22 cellular contexts compared by ENCODE assay signal in the genomic region with DNA sequence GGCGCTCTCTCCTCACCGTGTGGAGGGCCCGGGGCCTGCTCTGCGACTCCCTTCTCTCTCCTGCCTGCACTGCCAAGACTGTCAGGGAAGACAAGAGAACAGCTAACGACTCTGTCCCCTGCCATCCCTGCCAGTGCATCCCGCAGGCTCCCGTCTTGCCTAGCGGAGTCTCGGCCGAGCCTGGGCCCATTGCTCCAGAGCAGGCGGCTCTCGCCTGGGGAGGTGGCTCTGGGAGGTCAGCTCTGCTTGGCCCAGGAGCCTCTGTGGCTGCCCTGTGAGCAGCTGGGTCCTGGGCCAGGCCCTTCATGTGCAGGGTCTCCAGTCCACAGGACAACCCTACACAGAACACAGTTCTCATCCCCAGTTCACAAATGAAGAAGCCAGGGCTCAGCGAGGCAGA. TPM values are rescaled to one million over a fixed set of nuclear protein-coding genes. Genes with fewer than 3 reads are reported as not detected.
A peak's percentile ranks its signal among the peaks of the same experiment; 100 is the strongest.
DNase-seq lines count a peak whose midpoint lies in the region; ATAC-seq, FAIRE-seq and TF ChIP-seq lines count a peak whose summit lies in the region.
"Had no signal": no experiment of that assay in that cellular context is flagged by ENCODE, and none has a peak within 500 bp of the region (broad histone marks: within the 10 kb centered on the region; RNA-seq: fewer than 3 reads in every experiment).

No MANE protein-coding gene starts in this region.

- H2AFZ ChIP-seq in HepG2 (ENCODE audit: low read length): no peak overlapping the region

- intact Hi-C loops in HepG2 (cut with micrococcal nuclease; ENCODE audit: unreplicated experiment) (no loop called here), right lobe of liver (cut with DNase I) (no loop called here)

- TF ChIP-seq POLR2A in HepG2 (IDR thresholded peaks at IDR 0.05; ENCODE audit: insufficient read depth in 1 of 2, low read depth in 2 of 2, low read length in 2 of 2): no peak
- no peak for TF ChIP-seq POLR2A in right lobe of liver (IDR thresholded peaks at IDR 0.05)

- no TSS peak for BruUV-seq in HepG2 (replicated peaks; lab: Mats Ljungman, UMichigan)

- no peak for TF ChIP-seq EP300 in HepG2 (IDR thresholded peaks at IDR 0.05; ENCODE audit: low read depth in 2 of 2, low read length in 2 of 2)
- TF ChIP-seq EP300 in HepG2 (CRISPR knock-in tag; IDR thresholded peaks at IDR 0.05; ENCODE audit: borderline replicate concordance): no peak

- no peaks in the 10 kb centered on the region for H3K79me2 ChIP-seq in HepG2 (ENCODE audit: insufficient read depth, low read length)

- H3K4me2 ChIP-seq in HepG2 (ENCODE audit: low read depth, low read length): no peak overlapping the region
- H3K4me2 ChIP-seq: BLaER1 treated with 17β-estradiol and CSF1 and Interleukin-3, amounts not matched to agents 10 nM and 100 nM had no signal

- H3K36me3 ChIP-seq in HepG2 (replicated peaks in 1 of 2; ENCODE audit: control insufficient read depth in 1 of 2, insufficient read depth in 2 of 2, low read length in 2 of 2): peaks cover 0 to 7% of the 10 kb centered on the region in 2 experiments; a peak in 1 of 5 replicates
- H3K36me3 ChIP-seq in right lobe of liver: no peaks in the 10 kb centered on the region
- H3K36me3 ChIP-seq: gastroesophageal sphincter, thoracic aorta had no signal

- H3K9me3 ChIP-seq in HepG2 (ENCODE audit: low read length) (no peaks in the 10 kb centered on the region), right lobe of liver (no peaks in the 10 kb centered on the region)
- H3K9me3 ChIP-seq: BLaER1 treated with 17β-estradiol and CSF1 and Interleukin-3, amounts not matched to agents 10 nM and 100 nM; gastroesophageal sphincter; psoas muscle; spleen; thoracic aorta had no signal

- no peak overlapping the region for H3K9ac ChIP-seq in HepG2 (ENCODE audit: insufficient read depth, low read depth, low read length)
- H3K9ac ChIP-seq: BLaER1 treated with 17β-estradiol and CSF1 and Interleukin-3, amounts not matched to agents 10 nM and 100 nM had no signal

- H3K27me3 ChIP-seq in HepG2 (ENCODE audit: control insufficient read depth in 1 of 2, insufficient read depth in 2 of 2, low read length in 2 of 2) (no peaks in the 10 kb centered on the region), right lobe of liver (no peaks in the 10 kb centered on the region)
- H3K27me3 ChIP-seq: gastroesophageal sphincter had no signal

- no peak overlapping the region for H3K4me3 ChIP-seq in HepG2 (replicated peaks in 1 of 3; ENCODE audit: insufficient read depth in 1 of 3, low read depth in 2 of 3, low read length in 3 of 3)
- H3K4me3 ChIP-seq in right lobe of liver: no peak overlapping the region
- H3K4me3 ChIP-seq: BLaER1 treated with 17β-estradiol and CSF1 and Interleukin-3, amounts not matched to agents 10 nM and 100 nM; gastroesophageal sphincter; psoas muscle; spleen; thoracic aorta had no signal

- ATAC-seq in HepG2: peak; percentile 6; the same call in 2 of the 3 replicates
- no peak for ATAC-seq in right lobe of liver
- peak; percentile 18 for ATAC-seq in left lobe of liver
- no peak for ATAC-seq in HG02588 (IDR thresholded peaks at IDR 0.05; ENCODE audit: unreplicated experiment)
- ATAC-seq: activated CD8-positive, alpha-beta T cell treated with anti-CD3 and anti-CD28 coated beads, Interleukin-2, amount 10 ng/mL, durations not matched to agents 7 days and 5 days; activated T-cell treated with anti-CD3 and anti-CD28 coated beads, Interleukin-2, amount 50 U/mL, for 4 hours; naive thymus-derived CD8-positive, alpha-beta T cell had no signal

- no peak for TF ChIP-seq RAD21 in HepG2 (CRISPR knock-in tag; IDR thresholded peaks at IDR 0.05)

- CTCF ChIA-PET in HepG2 (lab: Yijun Ruan, JAX; ENCODE audit: low intra/inter-chr PET ratio, low total read pairs): no interaction called here

- no peak overlapping the region for H3K27ac ChIP-seq in HepG2 (ENCODE audit: extremely low read length, insufficient read depth, low read length)
- no peak overlapping the region for H3K27ac ChIP-seq in right lobe of liver
- H3K27ac ChIP-seq: BLaER1 treated with 17β-estradiol and CSF1 and Interleukin-3, amounts not matched to agents 10 nM and 100 nM; gastroesophageal sphincter; psoas muscle; thoracic aorta had no signal

- DNase-seq in HepG2 (ENCODE audit: low spot score) (no peak), right lobe of liver (no peak), cerebellar cortex (ENCODE audit: low spot score) (peak; percentile 18), left lobe of liver (ENCODE audit: low spot score) (no peak), T-helper 9 cell (no peak), NCI-H345 (lab: John Stamatoyannopoulos, UW) (no peak)
- no peak for DNase-seq in stimulated activated CD4-positive, alpha-beta T cell treated with anti-CD3 and anti-CD28 coated beads, Interleukin-2, amount 100 ng/mL, for 48 hours
- DNase-seq: activated CD4-positive, CD25-positive, alpha-beta regulatory T cell; activated CD8-positive, alpha-beta T cell treated with anti-CD3 and anti-CD28 coated beads, Interleukin-2, amount 10 ng/mL, durations not matched to agents 7 days and 5 days; activated naive CD4-positive, alpha-beta T cell treated with anti-CD3 and anti-CD28 coated beads, Interleukin-2, amount 10 ng/mL, durations not matched to agents 7 days and 5 days; activated T-cell treated with anti-CD3 and anti-CD28 coated beads, Interleukin-2, amount 50 U/mL, for 4 hours; DMS153; naive thymus-derived CD8-positive, alpha-beta T cell; NCI-H146; SHP77; spleen had no signal

- WGBS in HepG2 (ENCODE audit: low lambda C conversion rate): over 99% methylated on average over 13 of the region's 13 CpGs
- 93% methylated on average over 5 of the region's 13 CpGs for WGBS in right lobe of liver (ENCODE audit: insufficient coverage, low coverage, low lambda C conversion rate, missing lambda C conversion rate)

- H4K20me1 ChIP-seq in HepG2 (ENCODE audit: insufficient read depth, low read length): no peaks in the 10 kb centered on the region

- H3K4me1 ChIP-seq in HepG2 (ENCODE audit: insufficient read depth, low read length): peaks cover 49% of the 10 kb centered on the region
- peaks cover 0 to 6% (median 3%) of the 10 kb centered on the region in 4 donors for H3K4me1 ChIP-seq in right lobe of liver
- H3K4me1 ChIP-seq: psoas muscle had no signal

- no peak for FAIRE-seq in HepG2 (lab: Jason Lieb, UNC)

- in situ Hi-C loops in HepG2 (cut with HindIII; ENCODE audit: extremely low pct_ligation_motif_present, low pct_unique_long_range_greater_than_20kb): no loop called here

- TF ChIP-seq CTCF in HepG2 (CRISPR knock-in tag; IDR thresholded peaks at IDR 0.05): no peak
- no peak for TF ChIP-seq CTCF in right lobe of liver (IDR thresholded peaks at IDR 0.05)

- POLR2A ChIA-PET in HepG2 (lab: Yijun Ruan, JAX): no interaction called here

TF ChIP-seq in HepG2, 621 proteins besides CTCF, POLR2A, EP300 and RAD21 (continues in another document):
- TF ChIP-seq SMAD9 (CRISPR knock-in tag; IDR thresholded peaks at IDR 0.05) (no peak), KLF15 (CRISPR knock-in tag; IDR thresholded peaks at IDR 0.05; ENCODE audit: borderline replicate concordance) (no peak), ZNF234 (CRISPR knock-in tag; conservative IDR thresholded peaks at IDR 0.05) (no peak), MAZ (IDR thresholded peaks at IDR 0.05; ENCODE audit: borderline replicate concordance, low read depth, low read length) (no peak), MAZ (CRISPR knock-in tag; IDR thresholded peaks at IDR 0.05; ENCODE audit: low read depth) (no peak), SCMH1 (CRISPR knock-in tag; IDR thresholded peaks at IDR 0.05; ENCODE audit: borderline replicate concordance) (no peak)

RNA-seq across cellular contexts. Expression of gene WNT3, which starts 53.0 kb away (rescaled TPM):
- 6.4 and 8.5 TPM in 2 replicates for total RNA-seq in HepG2 (2016; rRNA removed; fragmentation: Illumina TruSeq; extraction: Trizol)
- total RNA-seq in HepG2 (2016; cell fraction: cytosol; rRNA removed; fragmentation: Illumina TruSeq; extraction: Trizol; ENCODE audit: low read depth): 0.71 and 1.2 TPM in 2 replicates
- 5.9 and 8.3 TPM in 2 replicates for total RNA-seq in HepG2 (2016; cell fraction: insoluble cytoplasmic fraction; rRNA removed; fragmentation: Illumina TruSeq; extraction: Trizol)
- total RNA-seq in HepG2 (2016; cell fraction: membrane; rRNA removed; fragmentation: Illumina TruSeq; extraction: Trizol): 4.3 and 4.8 TPM in 2 replicates
- total RNA-seq in HepG2 (2016; cell fraction: nucleus; rRNA removed; fragmentation: Illumina TruSeq; extraction: Trizol): 8.4 and 9.8 TPM in 2 replicates
- polyA plus RNA-seq in HepG2 (2011; rRNA removed): 10.3 and 12.5 TPM in 2 replicates
- 5.1 and 6.8 TPM in 2 replicates for polyA plus RNA-seq in HepG2 (2011; cell fraction: cytosol; rRNA removed)
- polyA plus RNA-seq in HepG2 (2011; cell fraction: nucleus; rRNA removed): 27.1 and 28.5 TPM in 2 replicates
- polyA plus RNA-seq in HepG2 (2012): 6.9 and 7.4 TPM in 2 replicates
- polyA plus RNA-seq in HepG2 (2016; cell fraction: cytosol; fragmentation: Illumina TruSeq; extraction: Trizol; ENCODE audit: low read depth): 0.82 and 0.98 TPM in 2 replicates
- polyA plus RNA-seq in HepG2 (2016; cell fraction: insoluble cytoplasmic fraction; fragmentation: Illumina TruSeq; extraction: Trizol; ENCODE audit: low read depth): 6.2 TPM in 2 replicates
- 2.9 and 3.1 TPM in 2 replicates for polyA plus RNA-seq in HepG2 (2016; cell fraction: membrane; fragmentation: Illumina TruSeq; extraction: Trizol; ENCODE audit: low read depth)
- 27.6 and 28.5 TPM in 2 replicates for polyA plus RNA-seq in HepG2 (2016; cell fraction: nucleus; fragmentation: Illumina TruSeq; extraction: Trizol; ENCODE audit: insufficient read depth, low read depth)
- polyA minus RNA-seq in HepG2 (2011; rRNA and poly(A)+ RNA removed; ENCODE audit: low replicate concordance): 4.4 and 6.5 TPM in 2 replicates
- 2.9 and 3.2 TPM in 2 replicates for polyA minus RNA-seq in HepG2 (2011; cell fraction: cytosol; rRNA and poly(A)+ RNA removed)
- polyA minus RNA-seq in HepG2 (2011; cell fraction: nucleus; rRNA and poly(A)+ RNA removed): 5.0 and 6.2 TPM in 2 replicates
- total RNA-seq in right lobe of liver: 1 to 10 TPM; 1.0 to 5.0 (median 4.0) TPM
- 2.7 TPM for total RNA-seq in left lobe of liver
- total RNA-seq: activated CD8-positive, alpha-beta T cell treated with anti-CD3 and anti-CD28 coated beads, Interleukin-2, amount 10 ng/mL, durations not matched to agents 7 days and 5 days; naive thymus-derived CD8-positive, alpha-beta T cell; T-helper 1 cell treated with Interleukin-12 subunit alpha and Interleukin-12 subunit beta and Interleukin-4 antibody, amounts not matched to agents 30 ng/mL and 1 ng/mL, for 36 hours had no signal
- polyA plus RNA-seq: naive thymus-derived CD8-positive, alpha-beta T cell had no signal

Comparison
In these comparisons a context has a peak if more than half of its experiments do, and no peak if none do; other contexts are left out.
1. ATAC-seq: peak in HepG2 (single experiment) and left lobe of liver (single experiment); none in right lobe of liver (0 of 4) and HG02588 (single experiment).